Comparison of ENCODE assay signal across 8 cellular contexts in the genomic region with DNA sequence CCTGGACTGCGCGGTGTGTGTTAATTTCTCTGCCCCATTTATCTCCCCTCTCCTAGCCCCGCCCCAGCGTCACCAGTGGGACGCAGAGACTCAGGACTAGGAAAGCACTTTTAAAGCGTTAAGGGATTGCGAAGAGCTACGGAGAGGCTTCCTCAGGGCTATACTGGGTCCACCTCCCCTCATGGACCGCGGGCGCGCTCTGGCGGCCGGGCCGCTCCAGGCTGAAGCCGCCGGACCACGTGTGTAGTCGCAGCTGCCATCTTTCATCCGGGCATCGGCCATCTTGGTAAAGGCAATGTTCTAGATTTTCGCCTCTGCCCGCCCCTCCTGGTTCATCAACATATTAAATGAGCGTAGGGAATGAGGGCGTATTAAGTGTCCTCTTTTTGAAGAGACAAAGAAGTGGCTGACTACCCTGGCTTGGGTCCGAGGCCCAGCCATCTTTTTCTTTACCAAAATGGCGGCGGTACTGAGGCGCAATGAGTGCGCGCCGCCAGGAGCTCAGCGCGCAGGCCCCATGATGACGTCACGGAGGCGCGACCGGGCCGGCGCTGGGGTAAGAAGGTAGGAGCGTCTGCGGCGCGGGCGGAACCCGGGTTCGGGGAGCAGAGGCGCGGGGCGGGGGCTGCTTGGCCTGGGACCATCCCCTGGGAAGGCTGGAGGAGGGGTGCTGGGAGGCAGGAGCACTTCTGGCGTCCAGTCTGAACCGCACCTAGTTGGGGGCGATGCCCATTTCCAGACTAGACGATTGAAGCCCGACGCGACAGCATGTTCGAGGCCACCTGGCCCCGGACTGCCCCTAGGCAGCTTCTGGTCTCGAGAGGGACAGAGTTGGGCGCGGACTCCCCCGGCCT. TPM values are rescaled to one million over a fixed set of nuclear protein-coding genes. Genes with fewer than 3 reads are reported as not detected.
DNase-seq lines count a peak whose midpoint lies in the region; ATAC-seq, FAIRE-seq and TF ChIP-seq lines count a peak whose summit lies in the region.

A gene with protein sequence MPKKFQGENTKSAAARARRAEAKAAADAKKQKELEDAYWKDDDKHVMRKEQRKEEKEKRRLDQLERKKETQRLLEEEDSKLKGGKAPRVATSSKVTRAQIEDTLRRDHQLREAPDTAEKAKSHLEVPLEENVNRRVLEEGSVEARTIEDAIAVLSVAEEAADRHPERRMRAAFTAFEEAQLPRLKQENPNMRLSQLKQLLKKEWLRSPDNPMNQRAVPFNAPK (plus strand): TSS at position 531 of the 854 bp plus-strand sequence. CDS start 3,406 bp downstream, outside the sequence.

- peaks cover 0 to 10% (median 7%) of the 10 kb centered on the region in 3 donors for H3K4me1 ChIP-seq in pancreas
- peaks cover 11 to 16% of the 10 kb centered on the region in 2 donors for H3K4me1 ChIP-seq in thyroid gland

- H3K27ac Mint-ChIP-seq in activated naive CD8-positive, alpha-beta T cell, result peak within 1 kb of the TSS; percentile 97

- H3K9me3 ChIP-seq in pancreas (no peaks in the 10 kb centered on the region), thyroid gland (no peaks in the 10 kb centered on the region)

- H3K36me3 ChIP-seq in pancreas (no peaks in the 10 kb centered on the region), thyroid gland (peaks cover 0 to 3% of the 10 kb centered on the region in 2 donors)

- peak; percentile 25 to 79 for TF ChIP-seq POLR2A in thyroid gland (IDR thresholded peaks at IDR 0.05)

- H3K27ac ChIP-seq in pancreas (peak within 1 kb of the TSS; percentile 66 to 89 (median 78)), thyroid gland (peak within 1 kb of the TSS; percentile 84 to 95 (median 94))

- intact Hi-C loops in head of caudate nucleus (cut with DNase I) (loop anchor here (1.0 kb wide), 1 partner anchor 73 kb away; the partner anchor contains the start of gene RPL18A), pancreas (cut with DNase I) (loop anchor here in 2 of 3 donors (5.0 kb wide), 2 partner anchors 60 to 75 kb away; partner anchors contain the start of genes RPL18A (in 1 of the 2) and SLC5A5 (in 1 of the 2)), thyroid gland (cut with DNase I) (loop anchor here (2.0 kb wide), 1 partner anchor 74 kb away; the partner anchor contains the start of gene RPL18A)

- peak; percentile 83 for DNase-seq in GM12864 (ENCODE audit: low read depth)
- DNase-seq in NCI-H1048 (lab: John Stamatoyannopoulos, UW), result peak; percentile 64
- DNase-seq in SKM-1 treated with dmso at 0.1 percent for 144 hours (lab: John Stamatoyannopoulos, UW; ENCODE audit: unreplicated experiment), result peak; percentile 67
- DNase-seq in head of caudate nucleus, result peak; percentile 74 to 95 (median 89)
- DNase-seq in pancreas, result peak; percentile 89 to 96 (median 94)
- DNase-seq in thyroid gland, result peak; percentile 90 to 91

- no peaks in the 10 kb centered on the region for H3K27me3 ChIP-seq in pancreas
- no peaks in the 10 kb centered on the region for H3K27me3 ChIP-seq in thyroid gland

- no peaks in the 10 kb centered on the region for H3K9me3 Mint-ChIP-seq in activated naive CD8-positive, alpha-beta T cell (ENCODE audit: low read depth)

- no peaks in the 10 kb centered on the region for H3K36me3 Mint-ChIP-seq in activated naive CD8-positive, alpha-beta T cell

- TF ChIP-seq CTCF in GM12864 (IDR thresholded peaks at IDR 0.05; ENCODE audit: low read depth, low read length, missing control alignments), result peak; percentile 99
- peak; percentile 55 to 82 (median 74) for TF ChIP-seq CTCF in pancreas (IDR thresholded peaks at IDR 0.05)
- peak; percentile 58 to 98 (median 92) for TF ChIP-seq CTCF in thyroid gland (IDR thresholded peaks at IDR 0.05)

- 0% methylated on average over 64 of the region's 64 CpGs for WGBS in pancreas, 2 donors
- 0 to 1% methylated on average over 16 to 55 of the region's 64 CpGs for WGBS in thyroid gland, 2 donors

- H3K27me3 Mint-ChIP-seq in activated naive CD8-positive, alpha-beta T cell, result no peaks in the 10 kb centered on the region

- peak within 1 kb of the TSS; percentile 95 for H3K4me3 Mint-ChIP-seq in activated naive CD8-positive, alpha-beta T cell

- peaks cover 15% of the 10 kb centered on the region for H3K4me1 Mint-ChIP-seq in activated naive CD8-positive, alpha-beta T cell (ENCODE audit: low read depth)

- ATAC-seq in HG02588 (IDR thresholded peaks at IDR 0.05; ENCODE audit: unreplicated experiment) (peak; percentile 71), pancreas (peak; percentile 98 to 99 (median 98))

- no peak for FAIRE-seq in pancreas (lab: Jason Lieb, UNC)

- H3K4me3 ChIP-seq in GM12864 (ENCODE audit: low read depth, low read length) (peak within 1 kb of the TSS; percentile 87), pancreas (peak within 1 kb of the TSS; percentile 78 to 95 (median 87)), thyroid gland (replicated peaks in 1 of 3) (peak within 1 kb of the TSS; percentile 59 to 75 (median 65))

RNA-seq across cellular contexts. Expression of the gene that starts here (rescaled TPM):
- total RNA-seq in pancreas (10 to 100 TPM; 15.0 to 35.5 (median 28.9) TPM), thyroid gland (10 to 100 TPM; 35.7 to 65.6 (median 51.9) TPM)
- 10 to 100 TPM; 62.0 to 71.8 TPM for polyA plus RNA-seq in pancreas

Comparison
In these comparisons a context has a peak if more than half of its experiments do, and no peak if none do; other contexts are left out.
1. Peak in every context shown above with its lines: DNase-seq, ATAC-seq, H3K4me3 ChIP-seq and H3K27ac ChIP-seq.